ENCODE assay signal across 27 cellular contexts in genomic region chr5:167578977-167579700, GRCh38.
DNase-seq lines count a peak whose midpoint lies in the region; ATAC-seq and TF ChIP-seq lines count a peak whose summit lies in the region.
"Had no signal": no experiment of that assay in that cellular context is flagged by ENCODE, and none has a peak within 500 bp of the region (broad histone marks: within the 10 kb centered on the region; RNA-seq: fewer than 3 reads in every experiment).

No MANE protein-coding gene starts in this region.

- H3K4me3 ChIP-seq in astrocyte of the cerebellum (ENCODE audit: low read depth, low read length) = no peak overlapping the region
- H3K4me3 ChIP-seq in mesendoderm (ENCODE audit: low read length) = no peak overlapping the region
- H3K4me3 ChIP-seq in left lung = no peak overlapping the region
- H3K4me3 ChIP-seq: gastroesophageal sphincter, GM12878, skin epidermis, thyroid gland had no signal

- H3K4me2 ChIP-seq in mesendoderm (ENCODE audit: low read length) = no peak overlapping the region

- no peaks in the 10 kb centered on the region for H3K79me2 ChIP-seq in mesendoderm (ENCODE audit: control insufficient read depth, insufficient read depth, low read length)

- H3K36me3 ChIP-seq in mesendoderm (ENCODE audit: control insufficient read depth, insufficient read depth, low read length) (no peaks in the 10 kb centered on the region), left lung (no peaks in the 10 kb centered on the region)
- H3K36me3 ChIP-seq: gastroesophageal sphincter, thyroid gland had no signal

- no peak overlapping the region for H3K23ac ChIP-seq in mesendoderm (ENCODE audit: low read length)

- H3K4me1 ChIP-seq in mesendoderm (ENCODE audit: control insufficient read depth, low read depth, low read length) = peaks cover 7% of the 10 kb centered on the region
- no peaks in the 10 kb centered on the region for H3K4me1 ChIP-seq in left lung

- H3K4ac ChIP-seq in mesendoderm (ENCODE audit: low read depth, low read length) = no peak overlapping the region

- H2BK15ac ChIP-seq in mesendoderm (replicated peaks; ENCODE audit: low read depth) = peak overlapping the region; percentile 78

- ATAC-seq in left lung (no peak), HG02885 (IDR thresholded peaks at IDR 0.05; ENCODE audit: poor library complexity, unreplicated experiment) (no peak), HG03342 (IDR thresholded peaks at IDR 0.05; ENCODE audit: unreplicated experiment) (no peak)
- ATAC-seq: activated CD4-positive, CD25-positive, alpha-beta regulatory T cell treated with anti-CD3 and anti-CD28 coated beads, Interleukin-2, amount 50 U/mL, for 24 hours; activated T-helper 17 cell treated with anti-CD3 and anti-CD28 coated beads, Interleukin-2, amount 50 U/mL, for 72 hours; gastroesophageal sphincter; GM12878; stimulated activated naive CD8-positive, alpha-beta T cell treated with anti-CD3 and anti-CD28 coated beads, Interleukin-15, amount 100 ng/mL, for 72 hours had no signal

- TF ChIP-seq CTCF in AG09319 (IDR thresholded peaks at IDR 0.05; ENCODE audit: low read depth, low read length) = no peak
- TF ChIP-seq CTCF in astrocyte of the cerebellum (IDR thresholded peaks at IDR 0.05; ENCODE audit: low read depth, low read length, missing control alignments) = no peak
- no peak for TF ChIP-seq CTCF in left lung (IDR thresholded peaks at IDR 0.05)

- intact Hi-C loops in left lung (cut with DNase I) = no loop called here

- no peak overlapping the region for H4K8ac ChIP-seq in mesendoderm (ENCODE audit: low read depth, low read length)

- H3K27ac ChIP-seq in mesendoderm (ENCODE audit: low read depth, low read length) (no peak overlapping the region), left lung (no peak overlapping the region)
- H3K27ac ChIP-seq: gastroesophageal sphincter, skin epidermis, thyroid gland had no signal

- WGBS in mesendoderm (ENCODE audit: extremely low coverage, insufficient coverage, low lambda C conversion rate) = no CpG with 5 or more reads among the region's 6 CpGs

- in situ Hi-C loops in astrocyte of the cerebellum (cut with HindIII; ENCODE audit: low sequenced_read_pairs) = loop anchor here (25.0 kb wide), 1 partner anchor 633 kb away; no protein-coding TSS in a partner anchor

- no peak overlapping the region for H3K56ac ChIP-seq in mesendoderm (ENCODE audit: low read length)

- H2BK5ac ChIP-seq in mesendoderm (ENCODE audit: low read length) = no peak overlapping the region

- H4K5ac ChIP-seq in mesendoderm (ENCODE audit: low read length) = no peak overlapping the region

- no peaks in the 10 kb centered on the region for H3K79me1 ChIP-seq in mesendoderm (ENCODE audit: low read length)

- H3K18ac ChIP-seq in mesendoderm (ENCODE audit: low read length) = peak overlapping the region; percentile 47

- H3K27me3 ChIP-seq in mesendoderm (ENCODE audit: insufficient read depth, low read length, poor library complexity) (no peaks in the 10 kb centered on the region), left lung (peaks cover 36 to 44% of the 10 kb centered on the region in 2 donors)
- H3K27me3 ChIP-seq: thyroid gland had no signal

- DNase-seq in AG09319 (ENCODE audit: extremely low read depth, low read depth) (peak; percentile 11), HS-5 (ENCODE audit: low read depth) (peak; percentile 58), astrocyte of the cerebellum (ENCODE audit: low read depth) (peak; percentile 46), mesendoderm (no peak), left lung (no peak), NCI-H2227 treated with DMSO at 0.1 percent for 48 hours (lab: John Stamatoyannopoulos, UW) (no peak)
- DNase-seq: activated CD4-positive, alpha-beta memory T cell treated with anti-CD3 and anti-CD28 coated beads for 36 hours; activated CD8-positive, alpha-beta memory T cell treated with anti-CD3 and anti-CD28 coated beads, Interleukin-2, amount 50 U/mL, for 4 hours; activated naive CD4-positive, alpha-beta T cell treated with anti-CD3 and anti-CD28 coated beads, Interleukin-2, amount 50 U/mL, for 16 hours; C1 segment of cervical spinal cord; Calu3; DND-41; hypothalamus; immature natural killer cell; naive B cell; NCI-H1105; NCI-H2081; occipital lobe; stimulated activated naive CD8-positive, alpha-beta T cell treated with anti-CD3 and anti-CD28 coated beads, Interleukin-15, amount 100 ng/mL, for 72 hours; thyroid gland had no signal

- no peak overlapping the region for H2BK120ac ChIP-seq in mesendoderm (ENCODE audit: low read depth, low read length)

- H3K9ac ChIP-seq in mesendoderm (ENCODE audit: low read length) = no peak overlapping the region

- no peak overlapping the region for H2AK5ac ChIP-seq in mesendoderm (ENCODE audit: low read length)

- no peaks in the 10 kb centered on the region for H3K9me3 ChIP-seq in left lung
- H3K9me3 ChIP-seq: gastroesophageal sphincter, thyroid gland had no signal

Comparison
In these comparisons a context has a peak if more than half of its experiments do, and no peak if none do; other contexts are left out.
1. DNase-seq: peak in AG09319 (single experiment), HS-5 (single experiment) and astrocyte of the cerebellum (single experiment); none in mesendoderm (single experiment), left lung (0 of 2) and NCI-H2227 treated with DMSO at 0.1 percent for 48 hours (single experiment).